Comparison of ENCODE assay signal across 10 cellular contexts in the genomic region with DNA sequence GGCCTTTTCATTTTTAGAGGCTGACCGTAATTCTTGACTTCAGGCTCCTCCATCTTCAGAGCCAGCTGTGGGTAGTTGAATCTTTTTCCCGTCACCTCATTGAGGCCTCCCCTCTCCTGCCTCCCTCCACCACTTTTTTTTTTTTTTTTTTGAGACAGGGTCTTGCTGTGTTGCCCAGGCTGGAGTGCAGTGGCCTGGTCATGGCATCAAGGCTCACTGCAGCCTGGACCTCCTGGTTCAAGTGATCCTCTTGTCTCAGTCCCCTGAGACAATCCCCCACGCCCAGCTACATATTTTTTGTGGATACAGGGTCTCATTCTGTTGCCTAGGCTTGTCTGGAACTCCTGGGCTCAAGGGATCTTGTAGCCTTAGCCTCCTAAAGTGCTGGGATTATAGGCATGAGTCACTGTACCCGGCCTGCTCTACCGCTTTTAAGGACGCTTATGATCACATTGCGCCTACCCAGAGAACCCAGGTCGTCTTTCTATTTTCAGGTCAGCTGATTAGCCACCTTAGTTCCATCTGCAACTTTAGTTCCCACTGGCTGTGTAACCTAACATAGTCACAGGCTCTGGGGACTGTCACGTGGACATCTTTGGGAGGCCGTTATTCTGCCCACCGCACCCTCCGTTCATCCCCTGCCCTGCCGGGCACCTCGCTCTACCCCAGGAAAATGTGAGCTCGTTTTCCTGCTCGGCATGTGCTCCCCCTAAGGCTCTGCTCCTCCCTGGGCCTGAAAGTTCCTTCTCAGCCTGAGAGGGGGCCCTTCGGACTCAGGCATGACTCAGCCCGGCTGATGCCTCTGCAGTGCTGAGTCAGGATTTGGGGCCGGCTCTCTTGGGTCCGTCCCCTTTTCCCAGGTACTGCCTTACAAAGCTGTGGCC. TPM values are rescaled to one million over a fixed set of nuclear protein-coding genes. Genes with fewer than 3 reads are reported as not detected.
DNase-seq lines count a peak whose midpoint lies in the region; ATAC-seq and TF ChIP-seq lines count a peak whose summit lies in the region.
"Had no signal": no experiment of that assay in that cellular context is flagged by ENCODE, and none has a peak within 500 bp of the region (broad histone marks: within the 10 kb centered on the region; RNA-seq: fewer than 3 reads in every experiment).

No MANE protein-coding gene starts in this region.

- H3K27ac Mint-ChIP-seq in endothelial cell (ENCODE audit: unreplicated experiment): peak overlapping the region; percentile 39

- peaks cover 6% of the 10 kb centered on the region for H3K4me1 Mint-ChIP-seq in endothelial cell (ENCODE audit: unreplicated experiment)

- H3K9me3 Mint-ChIP-seq in endothelial cell (ENCODE audit: unreplicated experiment): no peaks in the 10 kb centered on the region

- no peak for TF ChIP-seq CTCF in endothelial cell (IDR thresholded peaks at IDR 0.05; ENCODE audit: unreplicated experiment)

- peaks cover 38% of the 10 kb centered on the region for H3K36me3 Mint-ChIP-seq in endothelial cell (ENCODE audit: low read depth, unreplicated experiment)

- peaks cover 15% of the 10 kb centered on the region for H3K27me3 Mint-ChIP-seq in endothelial cell (ENCODE audit: unreplicated experiment)

- no peak overlapping the region for H3K4me3 Mint-ChIP-seq in endothelial cell (ENCODE audit: unreplicated experiment)

- no peak for ATAC-seq in GM18502 (IDR thresholded peaks at IDR 0.05; ENCODE audit: poor library complexity, unreplicated experiment)
- ATAC-seq in GM21390 (IDR thresholded peaks at IDR 0.05; ENCODE audit: unreplicated experiment): no peak
- no peak for ATAC-seq in HG02884 (IDR thresholded peaks at IDR 0.05; ENCODE audit: unreplicated experiment)
- ATAC-seq: body of pancreas had no signal

- peak; percentile 83 for DNase-seq in AG20443 (ENCODE audit: low spot score)
- peak; percentile 69 for DNase-seq in NCI-H226
- no peak for DNase-seq in endothelial cell (ENCODE audit: low spot score)
- DNase-seq in myocyte (ENCODE audit: low read depth): peak; percentile 62
- no peak for DNase-seq in activated naive CD4-positive, alpha-beta T cell treated with Interleukin-2 at 50 U/mL for 16 hours
- DNase-seq: body of pancreas, DMS79 had no signal

RNA-seq across cellular contexts. Expression of gene TNFAIP2, which starts 13.4 kb away (rescaled TPM):
- 163 TPM for total RNA-seq in endothelial cell (ENCODE audit: unreplicated experiment)
- total RNA-seq in myocyte: 76.6 and 179 TPM in 2 replicates
- polyA plus RNA-seq in myocyte (2012): 21.1 TPM

RNA-seq across cellular contexts. Expression of gene EXOC3L4, which starts 42.1 kb away (rescaled TPM):
- total RNA-seq in endothelial cell (ENCODE audit: unreplicated experiment) (not detected), myocyte (58.9 and 99.9 TPM in 2 replicates)
- polyA plus RNA-seq in myocyte (2012): 3.0 TPM

RNA-seq across cellular contexts. Expression of gene LBHD2, which starts 52.6 kb away (rescaled TPM):
- total RNA-seq in endothelial cell (ENCODE audit: unreplicated experiment) (not detected), myocyte (0.94 and 2.7 TPM in 2 replicates)
- not detected for polyA plus RNA-seq in myocyte (2012)
- total RNA-seq: body of pancreas had no signal

Comparison
In these comparisons a context has a peak if more than half of its experiments do, and no peak if none do; other contexts are left out.
1. DNase-seq: peak in AG20443 (single experiment), NCI-H226 (single experiment) and myocyte (single experiment); none in endothelial cell (single experiment) and activated naive CD4-positive, alpha-beta T cell treated with Interleukin-2 at 50 U/mL for 16 hours (single experiment).
2. RNA of gene EXOC3L4, which starts 42.1 kb away (total RNA-seq): 58.9 to 99.9 TPM in myocyte; not detected in endothelial cell (single experiment); every median in the first group is over 10 times any median in the second.